8 cellular contexts compared by ENCODE assay signal in the genomic region with DNA sequence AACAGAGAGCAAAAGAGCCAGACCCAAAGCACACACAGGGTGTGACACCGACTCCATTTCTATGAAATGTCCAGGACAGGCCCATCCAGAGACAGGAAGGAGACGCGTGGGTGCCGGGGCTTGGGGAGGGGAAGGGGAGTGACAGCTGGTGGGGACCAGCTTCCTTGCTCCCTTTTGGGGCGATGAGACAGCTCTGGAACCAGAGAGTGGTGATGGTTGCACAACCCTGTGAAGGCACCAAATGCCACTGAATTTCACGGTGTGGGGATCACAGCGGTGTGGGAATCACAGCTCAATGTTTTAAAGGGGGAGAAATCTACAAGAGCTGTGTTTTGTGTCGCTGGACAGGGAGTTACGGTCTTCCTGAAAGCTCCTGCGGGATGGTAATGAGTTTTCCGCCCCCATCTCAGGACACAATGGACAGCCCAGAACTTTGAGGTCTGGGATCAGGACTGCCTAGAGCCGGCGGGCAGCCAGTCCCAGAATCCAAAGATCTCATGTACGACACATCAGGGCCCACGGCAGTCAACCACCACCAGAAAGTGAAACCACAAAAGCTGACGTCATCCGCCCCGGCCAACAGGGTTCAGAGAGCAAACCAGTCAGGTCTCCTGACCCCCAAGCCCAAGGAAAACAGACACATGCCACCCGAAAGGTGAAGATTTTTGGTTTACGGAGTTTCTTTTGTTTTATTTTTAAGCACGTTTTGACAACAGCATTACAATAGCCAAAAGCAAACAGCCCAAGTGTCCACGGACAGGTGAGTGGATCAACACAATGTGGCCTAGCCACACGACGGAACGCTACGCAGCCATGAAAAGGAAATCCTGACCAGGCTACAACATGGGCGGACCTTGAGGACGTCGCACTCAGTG. TPM values are rescaled to one million over a fixed set of nuclear protein-coding genes. Genes with fewer than 3 reads are reported as not detected.
DNase-seq lines count a peak whose midpoint lies in the region; ATAC-seq and FAIRE-seq lines count a peak whose summit lies in the region.

No MANE protein-coding gene starts in this region.

- peak; percentile 11 for DNase-seq in ACHN
- DNase-seq in RCC 7860 (ENCODE audit: low spot score) = peak; percentile 71
- DNase-seq in activated naive CD4-positive, alpha-beta T cell treated with anti-CD3 and anti-CD28 coated beads, Interleukin-2, amount 50 U/mL, for 72 hours (ENCODE audit: low spot score in 2 of 2) = peak; percentile 66 to 72
- peak; percentile 81 for DNase-seq in left ventricle myocardium superior
- DNase-seq in stimulated activated CD4-positive, alpha-beta T cell treated with anti-CD3 and anti-CD28 coated beads, Interleukin-1b, Interleukin-23, amount 100 ng/mL, for 4 hours (ENCODE audit: low read depth in 2 of 2) = peak; percentile 49 to 60
- no peak for DNase-seq in NCI-H345 (lab: John Stamatoyannopoulos, UW)
- DNase-seq in DMS 273 (lab: John Stamatoyannopoulos, UW; ENCODE audit: unreplicated experiment) = no peak

- intact Hi-C loops in left ventricle myocardium superior (cut with micrococcal nuclease) = no loop called here

- FAIRE-seq in RCC 7860 (lab: Jason Lieb, UNC) = peak; percentile 70

- peaks cover 0 to 23% of the 10 kb centered on the region in 2 donors for H3K36me3 Mint-ChIP-seq in activated naive CD4-positive, alpha-beta T cell treated with anti-CD3 and anti-CD28 coated beads, Interleukin-2, amount 50 U/mL, for 72 hours

- in situ Hi-C loops in ACHN (cut with HindIII; ENCODE audit: low pct_ligation_motif_present, low pct_unique_long_range_greater_than_20kb, low sequenced_read_pairs) = no loop called here

- peak; percentile 83 to 93 for ATAC-seq in activated naive CD4-positive, alpha-beta T cell treated with anti-CD3 and anti-CD28 coated beads, Interleukin-2, amount 50 U/mL, for 72 hours
- ATAC-seq in left ventricle myocardium superior = peak; percentile 26
- no peak for ATAC-seq in GM19397 (IDR thresholded peaks at IDR 0.05; ENCODE audit: unreplicated experiment)

- peak overlapping the region; percentile 86 to 97 for H3K27ac Mint-ChIP-seq in activated naive CD4-positive, alpha-beta T cell treated with anti-CD3 and anti-CD28 coated beads, Interleukin-2, amount 50 U/mL, for 72 hours

- H3K9me3 Mint-ChIP-seq in activated naive CD4-positive, alpha-beta T cell treated with anti-CD3 and anti-CD28 coated beads, Interleukin-2, amount 50 U/mL, for 72 hours = no peaks in the 10 kb centered on the region

RNA-seq across cellular contexts. Expression of a gene that starts 7.3 kb away (rescaled TPM):
- total RNA-seq in activated naive CD4-positive, alpha-beta T cell treated with anti-CD3 and anti-CD28 coated beads, Interleukin-2, amount 50 U/mL, for 72 hours = 10 to 100 TPM; 48.7 to 54.4 TPM
- total RNA-seq in left ventricle myocardium superior = 68.7 TPM

RNA-seq across cellular contexts. Expression of a gene that starts 9.5 kb away (rescaled TPM):
- 100 to 1,000 TPM in 1 of 2 donors, 10 to 100 TPM in 1; 40.5 to 145 TPM for total RNA-seq in activated naive CD4-positive, alpha-beta T cell treated with anti-CD3 and anti-CD28 coated beads, Interleukin-2, amount 50 U/mL, for 72 hours
- 59.2 TPM for total RNA-seq in left ventricle myocardium superior

RNA-seq across cellular contexts. Expression of a gene that starts 36.0 kb away (rescaled TPM):
- total RNA-seq in activated naive CD4-positive, alpha-beta T cell treated with anti-CD3 and anti-CD28 coated beads, Interleukin-2, amount 50 U/mL, for 72 hours = 10 to 100 TPM; 24.8 to 27.3 TPM
- total RNA-seq in left ventricle myocardium superior = 26.6 TPM

RNA-seq across cellular contexts. Expression of a gene that starts 43.9 kb away (rescaled TPM):
- total RNA-seq in activated naive CD4-positive, alpha-beta T cell treated with anti-CD3 and anti-CD28 coated beads, Interleukin-2, amount 50 U/mL, for 72 hours = 1 to 10 TPM in 1 of 2 donors, under 1 TPM in 1; 0.77 to 1.8 TPM
- 4.7 TPM for total RNA-seq in left ventricle myocardium superior

RNA-seq across cellular contexts. Expression of a gene that starts 54.6 kb away (rescaled TPM):
- total RNA-seq in activated naive CD4-positive, alpha-beta T cell treated with anti-CD3 and anti-CD28 coated beads, Interleukin-2, amount 50 U/mL, for 72 hours = under 1 TPM; 0.11 to 0.72 TPM
- total RNA-seq in left ventricle myocardium superior = 241 TPM

Comparison
In these comparisons a context has a peak if more than half of its experiments do, and no peak if none do; other contexts are left out.
1. DNase-seq: peak in ACHN (single experiment), RCC 7860 (single experiment), activated naive CD4-positive, alpha-beta T cell treated with anti-CD3 and anti-CD28 coated beads, Interleukin-2, amount 50 U/mL, for 72 hours (2 of 2), left ventricle myocardium superior (single experiment) and stimulated activated CD4-positive, alpha-beta T cell treated with anti-CD3 and anti-CD28 coated beads, Interleukin-1b, Interleukin-23, amount 100 ng/mL, for 4 hours (2 of 2); none in NCI-H345 (single experiment) and DMS 273 (single experiment).